In the genomic region with DNA sequence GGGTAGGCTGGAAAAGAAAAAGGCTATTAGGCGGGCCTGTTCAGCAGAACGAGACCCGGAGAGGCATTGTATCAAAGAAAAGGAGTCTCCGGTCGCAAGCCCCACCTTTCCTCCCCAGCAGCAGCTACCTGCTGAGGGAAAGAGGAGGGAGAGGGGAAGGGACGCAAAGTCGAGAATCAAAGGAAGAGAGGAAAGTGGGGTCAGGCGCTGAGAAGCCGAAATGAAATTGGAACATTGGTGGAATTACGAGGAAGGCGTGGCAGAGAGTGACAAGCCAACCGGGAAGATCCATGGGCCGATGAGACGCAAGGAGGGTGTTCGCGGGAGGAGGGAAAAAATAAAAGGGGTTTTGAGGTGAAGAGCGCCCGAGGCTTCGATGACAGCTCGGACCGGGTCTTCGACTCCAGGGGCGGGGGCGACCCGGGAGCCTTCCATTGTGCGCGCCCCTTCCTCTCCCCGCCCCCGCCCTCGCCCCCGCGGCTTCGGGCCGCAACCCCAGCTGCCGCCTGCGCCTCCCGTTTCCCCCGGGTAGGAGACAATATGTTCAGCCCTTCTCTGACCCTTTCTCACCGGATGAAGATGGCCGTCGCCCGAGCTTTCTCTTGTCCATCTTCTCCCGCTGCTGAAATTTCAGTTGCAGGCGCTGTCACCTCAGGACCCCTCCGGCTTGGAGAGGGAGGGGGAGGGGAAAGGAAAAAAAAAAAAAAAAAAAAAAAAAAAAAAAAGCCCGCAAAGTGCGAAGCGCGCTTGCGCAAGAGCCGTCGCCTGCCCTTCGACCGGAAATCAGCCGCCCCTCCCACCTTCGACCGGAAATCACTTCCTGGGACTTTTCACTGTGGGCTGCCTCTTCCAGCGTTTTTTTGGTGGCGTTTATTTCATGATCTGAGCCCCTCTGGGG, we compare ENCODE assay signal across 1 cellular context.
A peak's percentile ranks its signal among the peaks of the same experiment; 100 is the strongest.
TF ChIP-seq lines count a peak whose summit lies in the region.

Gene SENP7, minus strand, starts transcription at position 692 of the 898 bp plus-strand sequence. Its CDS starts 82 bp downstream, at position 610.

TF ChIP-seq in HepG2, 621 proteins besides CTCF, POLR2A, EP300 and RAD21 (continued from another document and continues in another):
- TF ChIP-seq MAX (IDR thresholded peaks at IDR 0.05) = peak; percentile 38; the same call in 1 of the 2 replicates
- TF ChIP-seq NCOA5 (CRISPR knock-in tag; IDR thresholded peaks at IDR 0.05) = no peak
- TF ChIP-seq ZNF660 (CRISPR knock-in tag; IDR thresholded peaks at IDR 0.05; ENCODE audit: borderline replicate concordance, low read depth) = no peak
- TF ChIP-seq PCBP2 (optimal IDR thresholded peaks at IDR 0.05; ENCODE audit: low read depth, low read length, poor library complexity, severe bottlenecking) = no peak
- TF ChIP-seq TOE1 (CRISPR knock-in tag; IDR thresholded peaks at IDR 0.05) = no peak
- TF ChIP-seq KLF13 (CRISPR knock-in tag; IDR thresholded peaks at IDR 0.05) = no peak
- TF ChIP-seq, protein P1, sequence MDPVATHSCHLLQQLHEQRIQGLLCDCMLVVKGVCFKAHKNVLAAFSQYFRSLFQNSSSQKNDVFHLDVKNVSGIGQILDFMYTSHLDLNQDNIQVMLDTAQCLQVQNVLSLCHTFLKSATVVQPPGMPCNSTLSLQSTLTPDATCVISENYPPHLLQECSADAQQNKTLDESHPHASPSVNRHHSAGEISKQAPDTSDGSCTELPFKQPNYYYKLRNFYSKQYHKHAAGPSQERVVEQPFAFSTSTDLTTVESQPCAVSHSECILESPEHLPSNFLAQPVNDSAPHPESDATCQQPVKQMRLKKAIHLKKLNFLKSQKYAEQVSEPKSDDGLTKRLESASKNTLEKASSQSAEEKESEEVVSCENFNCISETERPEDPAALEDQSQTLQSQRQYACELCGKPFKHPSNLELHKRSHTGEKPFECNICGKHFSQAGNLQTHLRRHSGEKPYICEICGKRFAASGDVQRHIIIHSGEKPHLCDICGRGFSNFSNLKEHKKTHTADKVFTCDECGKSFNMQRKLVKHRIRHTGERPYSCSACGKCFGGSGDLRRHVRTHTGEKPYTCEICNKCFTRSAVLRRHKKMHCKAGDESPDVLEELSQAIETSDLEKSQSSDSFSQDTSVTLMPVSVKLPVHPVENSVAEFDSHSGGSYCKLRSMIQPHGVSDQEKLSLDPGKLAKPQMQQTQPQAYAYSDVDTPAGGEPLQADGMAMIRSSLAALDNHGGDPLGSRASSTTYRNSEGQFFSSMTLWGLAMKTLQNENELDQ (CRISPR knock-in tag; IDR thresholded peaks at IDR 0.05; ENCODE audit: borderline replicate concordance) = no peak
- no peak for TF ChIP-seq BCL6 (CRISPR knock-in tag; IDR thresholded peaks at IDR 0.05)
- TF ChIP-seq ZNF572 (CRISPR knock-in tag; IDR thresholded peaks at IDR 0.05) = no peak
- TF ChIP-seq U2AF1 (optimal IDR thresholded peaks at IDR 0.05; ENCODE audit: low read depth, low read length) = no peak
- no peak for TF ChIP-seq ZNF878 (CRISPR knock-in tag; IDR thresholded peaks at IDR 0.05)
- no peak; the same call in 1 of the 2 replicates for TF ChIP-seq ZNF670 (CRISPR knock-in tag; IDR thresholded peaks at IDR 0.05; ENCODE audit: borderline replicate concordance)
- TF ChIP-seq ZNF138 (CRISPR knock-in tag; IDR thresholded peaks at IDR 0.05; ENCODE audit: low read depth) = no peak
- TF ChIP-seq, protein P2, sequence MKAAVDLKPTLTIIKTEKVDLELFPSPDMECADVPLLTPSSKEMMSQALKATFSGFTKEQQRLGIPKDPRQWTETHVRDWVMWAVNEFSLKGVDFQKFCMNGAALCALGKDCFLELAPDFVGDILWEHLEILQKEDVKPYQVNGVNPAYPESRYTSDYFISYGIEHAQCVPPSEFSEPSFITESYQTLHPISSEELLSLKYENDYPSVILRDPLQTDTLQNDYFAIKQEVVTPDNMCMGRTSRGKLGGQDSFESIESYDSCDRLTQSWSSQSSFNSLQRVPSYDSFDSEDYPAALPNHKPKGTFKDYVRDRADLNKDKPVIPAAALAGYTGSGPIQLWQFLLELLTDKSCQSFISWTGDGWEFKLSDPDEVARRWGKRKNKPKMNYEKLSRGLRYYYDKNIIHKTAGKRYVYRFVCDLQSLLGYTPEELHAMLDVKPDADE (CRISPR knock-in tag; IDR thresholded peaks at IDR 0.05) = no peak
- TF ChIP-seq, protein P3, sequence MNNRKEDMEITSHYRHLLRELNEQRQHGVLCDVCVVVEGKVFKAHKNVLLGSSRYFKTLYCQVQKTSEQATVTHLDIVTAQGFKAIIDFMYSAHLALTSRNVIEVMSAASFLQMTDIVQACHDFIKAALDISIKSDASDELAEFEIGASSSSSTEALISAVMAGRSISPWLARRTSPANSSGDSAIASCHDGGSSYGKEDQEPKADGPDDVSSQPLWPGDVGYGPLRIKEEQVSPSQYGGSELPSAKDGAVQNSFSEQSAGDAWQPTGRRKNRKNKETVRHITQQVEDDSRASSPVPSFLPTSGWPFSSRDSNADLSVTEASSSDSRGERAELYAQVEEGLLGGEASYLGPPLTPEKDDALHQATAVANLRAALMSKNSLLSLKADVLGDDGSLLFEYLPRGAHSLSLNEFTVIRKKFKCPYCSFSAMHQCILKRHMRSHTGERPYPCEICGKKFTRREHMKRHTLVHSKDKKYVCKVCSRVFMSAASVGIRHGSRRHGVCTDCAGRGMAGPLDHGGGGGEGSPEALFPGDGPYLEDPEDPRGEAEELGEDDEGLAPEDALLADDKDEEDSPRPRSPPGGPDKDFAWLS (CRISPR knock-in tag; IDR thresholded peaks at IDR 0.05; ENCODE audit: borderline replicate concordance) = no peak
- peak; percentile 62; the same call in 1 of the 2 replicates for TF ChIP-seq GATAD1 (CRISPR knock-in tag; IDR thresholded peaks at IDR 0.05)
- TF ChIP-seq RFX3 (CRISPR knock-in tag; IDR thresholded peaks at IDR 0.05) = no peak
- TF ChIP-seq CREBL2 (CRISPR knock-in tag; IDR thresholded peaks at IDR 0.05; ENCODE audit: borderline replicate concordance) = no peak
- no peak for TF ChIP-seq CENPT (CRISPR knock-in tag; IDR thresholded peaks at IDR 0.05; ENCODE audit: low read depth)
- no peak for TF ChIP-seq ZFAT (CRISPR knock-in tag; conservative IDR thresholded peaks at IDR 0.05)
- no peak for TF ChIP-seq ZNF512 (CRISPR knock-in tag; IDR thresholded peaks at IDR 0.05)
- TF ChIP-seq E2F5 (CRISPR knock-in tag; conservative IDR thresholded peaks at IDR 0.05) = no peak
- TF ChIP-seq ZNF121 (CRISPR knock-in tag; IDR thresholded peaks at IDR 0.05) = no peak
- TF ChIP-seq ARHGAP35 (CRISPR knock-in tag; IDR thresholded peaks at IDR 0.05; ENCODE audit: borderline replicate concordance) = no peak
- no peak for TF ChIP-seq HNF4G (IDR thresholded peaks at IDR 0.05; ENCODE audit: borderline replicate concordance, low read depth, low read length)
- TF ChIP-seq HNF4G (CRISPR knock-in tag; IDR thresholded peaks at IDR 0.05; ENCODE audit: borderline replicate concordance, low read depth) = no peak
- no peak for TF ChIP-seq ZSCAN25 (CRISPR knock-in tag; IDR thresholded peaks at IDR 0.05)
- TF ChIP-seq SP140L (CRISPR knock-in tag; IDR thresholded peaks at IDR 0.05; ENCODE audit: borderline replicate concordance) = no peak
- no peak for TF ChIP-seq FOXA1 (IDR thresholded peaks at IDR 0.05)
- no peak for TF ChIP-seq FOXA1 (CRISPR knock-in tag; IDR thresholded peaks at IDR 0.05)
- TF ChIP-seq HMGXB3 (CRISPR knock-in tag; IDR thresholded peaks at IDR 0.05; ENCODE audit: borderline replicate concordance) = no peak
- TF ChIP-seq SRF (IDR thresholded peaks at IDR 0.05; ENCODE audit: low read depth, low read length) = no peak
- TF ChIP-seq SRSF9 (IDR thresholded peaks at IDR 0.05; ENCODE audit: borderline replicate concordance, insufficient read depth, low read depth, low read length, poor library complexity, severe bottlenecking) = no peak
- no peak for TF ChIP-seq ZNF354B (CRISPR knock-in tag; IDR thresholded peaks at IDR 0.05)
- TF ChIP-seq ZNF251 (CRISPR knock-in tag; IDR thresholded peaks at IDR 0.05) = no peak
- TF ChIP-seq NRL (CRISPR knock-in tag; IDR thresholded peaks at IDR 0.05; ENCODE audit: borderline replicate concordance) = no peak; the same call in 1 of the 2 replicates
- TF ChIP-seq ZNF674 (CRISPR knock-in tag; IDR thresholded peaks at IDR 0.05; ENCODE audit: low read depth) = no peak
- TF ChIP-seq ZNF326 (CRISPR knock-in tag; IDR thresholded peaks at IDR 0.05; ENCODE audit: borderline replicate concordance) = no peak
- TF ChIP-seq KDM6A (CRISPR knock-in tag; IDR thresholded peaks at IDR 0.05; ENCODE audit: low read depth) = no peak
- no peak for TF ChIP-seq SNRNP70 (IDR thresholded peaks at IDR 0.05; ENCODE audit: low read depth, low read length)
- TF ChIP-seq, protein P4, sequence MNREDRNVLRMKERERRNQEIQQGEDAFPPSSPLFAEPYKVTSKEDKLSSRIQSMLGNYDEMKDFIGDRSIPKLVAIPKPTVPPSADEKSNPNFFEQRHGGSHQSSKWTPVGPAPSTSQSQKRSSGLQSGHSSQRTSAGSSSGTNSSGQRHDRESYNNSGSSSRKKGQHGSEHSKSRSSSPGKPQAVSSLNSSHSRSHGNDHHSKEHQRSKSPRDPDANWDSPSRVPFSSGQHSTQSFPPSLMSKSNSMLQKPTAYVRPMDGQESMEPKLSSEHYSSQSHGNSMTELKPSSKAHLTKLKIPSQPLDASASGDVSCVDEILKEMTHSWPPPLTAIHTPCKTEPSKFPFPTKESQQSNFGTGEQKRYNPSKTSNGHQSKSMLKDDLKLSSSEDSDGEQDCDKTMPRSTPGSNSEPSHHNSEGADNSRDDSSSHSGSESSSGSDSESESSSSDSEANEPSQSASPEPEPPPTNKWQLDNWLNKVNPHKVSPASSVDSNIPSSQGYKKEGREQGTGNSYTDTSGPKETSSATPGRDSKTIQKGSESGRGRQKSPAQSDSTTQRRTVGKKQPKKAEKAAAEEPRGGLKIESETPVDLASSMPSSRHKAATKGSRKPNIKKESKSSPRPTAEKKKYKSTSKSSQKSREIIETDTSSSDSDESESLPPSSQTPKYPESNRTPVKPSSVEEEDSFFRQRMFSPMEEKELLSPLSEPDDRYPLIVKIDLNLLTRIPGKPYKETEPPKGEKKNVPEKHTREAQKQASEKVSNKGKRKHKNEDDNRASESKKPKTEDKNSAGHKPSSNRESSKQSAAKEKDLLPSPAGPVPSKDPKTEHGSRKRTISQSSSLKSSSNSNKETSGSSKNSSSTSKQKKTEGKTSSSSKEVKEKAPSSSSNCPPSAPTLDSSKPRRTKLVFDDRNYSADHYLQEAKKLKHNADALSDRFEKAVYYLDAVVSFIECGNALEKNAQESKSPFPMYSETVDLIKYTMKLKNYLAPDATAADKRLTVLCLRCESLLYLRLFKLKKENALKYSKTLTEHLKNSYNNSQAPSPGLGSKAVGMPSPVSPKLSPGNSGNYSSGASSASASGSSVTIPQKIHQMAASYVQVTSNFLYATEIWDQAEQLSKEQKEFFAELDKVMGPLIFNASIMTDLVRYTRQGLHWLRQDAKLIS (CRISPR knock-in tag; IDR thresholded peaks at IDR 0.05) = no peak
